In the genomic region with DNA sequence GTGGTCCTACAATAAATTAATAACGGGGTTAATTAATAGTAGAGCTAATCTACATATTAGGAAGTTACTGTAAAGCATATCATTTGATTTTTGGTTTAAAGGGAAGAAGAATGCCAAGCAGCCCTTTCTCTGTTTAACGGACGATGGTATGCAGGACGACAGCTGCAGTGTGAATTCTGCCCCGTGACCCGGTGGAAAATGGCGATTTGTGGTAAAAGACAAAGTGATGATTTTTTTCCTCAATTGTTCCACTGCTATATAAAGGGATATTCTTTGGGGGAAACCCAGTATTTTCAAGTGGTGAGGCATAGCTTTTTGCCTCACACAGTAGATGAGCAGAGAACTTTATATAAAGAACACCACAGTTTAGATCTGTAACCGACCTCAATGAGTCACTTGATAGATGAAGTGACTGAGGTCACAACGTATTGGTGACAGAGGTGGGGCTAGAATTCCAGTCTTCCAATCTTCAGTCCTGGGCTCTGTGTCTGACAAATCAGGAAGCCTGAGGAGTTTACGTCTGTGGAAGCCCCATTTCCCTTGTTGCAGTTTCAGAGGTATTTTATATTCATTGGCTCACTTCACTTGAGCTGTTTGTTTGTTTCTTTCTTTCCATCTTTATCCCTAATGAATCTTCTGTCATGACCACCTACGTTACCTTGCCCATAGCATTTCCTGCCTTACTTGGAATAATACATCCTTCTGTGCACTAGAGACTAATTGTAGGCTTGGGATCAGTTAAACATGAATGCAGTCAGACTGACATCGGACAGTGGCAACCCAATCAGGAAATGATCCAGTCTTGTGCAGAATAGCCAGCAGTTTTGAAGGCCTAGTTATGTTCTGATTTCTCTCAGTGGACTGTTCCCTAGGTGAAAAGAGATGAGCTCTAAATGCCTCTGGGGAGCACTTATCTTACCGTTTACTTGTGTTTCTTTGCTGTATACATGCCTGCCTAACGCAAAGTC, we compare ENCODE assay signal across 17 cellular contexts. TPM values are rescaled to one million over a fixed set of nuclear protein-coding genes. Genes with fewer than 3 reads are reported as not detected.
DNase-seq lines count a peak whose midpoint lies in the region; ATAC-seq, FAIRE-seq and TF ChIP-seq lines count a peak whose summit lies in the region.
"Had no signal": no experiment of that assay in that cellular context is flagged by ENCODE, and none has a peak within 500 bp of the region (broad histone marks: within the 10 kb centered on the region; RNA-seq: fewer than 3 reads in every experiment).

No MANE protein-coding gene starts in this region.

- H3K4me3 Mint-ChIP-seq in activated naive CD4-positive, alpha-beta T cell treated with anti-CD3 and anti-CD28 coated beads, Interleukin-2, amount 50 U/mL, for 24 hours = no peak overlapping the region
- no peak overlapping the region for H3K4me3 Mint-ChIP-seq in stimulated activated effector memory CD8-positive, alpha-beta T cell treated with anti-CD3 and anti-CD28 coated beads, Interleukin-12 subunit alpha, Interleukin-12 subunit beta, amount 100 ng/mL, for 72 hours
- H3K4me3 Mint-ChIP-seq: naive B cell had no signal

- peak overlapping the region; percentile 71 for H3K27ac Mint-ChIP-seq in activated naive CD4-positive, alpha-beta T cell treated with anti-CD3 and anti-CD28 coated beads, Interleukin-2, amount 50 U/mL, for 24 hours
- H3K27ac Mint-ChIP-seq in stimulated activated effector memory CD8-positive, alpha-beta T cell treated with anti-CD3 and anti-CD28 coated beads, Interleukin-12 subunit alpha, Interleukin-12 subunit beta, amount 100 ng/mL, for 72 hours = peak overlapping the region; percentile 43

- peaks cover 26% of the 10 kb centered on the region for H3K4me1 Mint-ChIP-seq in activated naive CD4-positive, alpha-beta T cell treated with anti-CD3 and anti-CD28 coated beads, Interleukin-2, amount 50 U/mL, for 24 hours
- H3K4me1 Mint-ChIP-seq in stimulated activated effector memory CD8-positive, alpha-beta T cell treated with anti-CD3 and anti-CD28 coated beads, Interleukin-12 subunit alpha, Interleukin-12 subunit beta, amount 100 ng/mL, for 72 hours = peaks cover 34% of the 10 kb centered on the region

- H3K27me3 Mint-ChIP-seq in activated naive CD4-positive, alpha-beta T cell treated with anti-CD3 and anti-CD28 coated beads, Interleukin-2, amount 50 U/mL, for 24 hours = no peaks in the 10 kb centered on the region
- H3K27me3 Mint-ChIP-seq: naive B cell had no signal

- H3K36me3 ChIP-seq in SJCRH30 = peaks cover 59% of the 10 kb centered on the region
- peaks cover 5% of the 10 kb centered on the region for H3K36me3 ChIP-seq in bronchial epithelial cell (ENCODE audit: control insufficient read depth, insufficient read depth, low read length)

- H3K27ac ChIP-seq in SJCRH30 = peak overlapping the region; percentile 99

- no peak for DNase-seq in activated naive CD4-positive, alpha-beta T cell treated with anti-CD3 and anti-CD28 coated beads, Interleukin-2, amount 50 U/mL, for 16 hours
- DNase-seq in SJCRH30 = peak; percentile 71 to 86
- DNase-seq in bronchial epithelial cell (ENCODE audit: low read depth) = no peak
- DNase-seq in stimulated activated effector memory CD8-positive, alpha-beta T cell treated with anti-CD3 and anti-CD28 coated beads, Interleukin-12 subunit alpha, Interleukin-12 subunit beta, amount 100 ng/mL, for 72 hours (ENCODE audit: low spot score in 2 of 2) = no peak
- no peak for DNase-seq in NCI-H2029 (lab: John Stamatoyannopoulos, UW)
- DNase-seq in GM12891 (ENCODE audit: insufficient read length, low spot score) = no peak
- DNase-seq in RCC 7860 (ENCODE audit: low spot score) = no peak
- DNase-seq: DMS153; foreskin melanocyte; naive B cell; NCI-H1417; NCI-H345; NK-92 treated with Interleukin-12 subunit alpha and Interleukin-12 subunit beta, amount 100 ng/mL, for 24 hours; T1000 had no signal

- no peaks in the 10 kb centered on the region for H3K27me3 ChIP-seq in SJCRH30
- no peaks in the 10 kb centered on the region for H3K27me3 ChIP-seq in bronchial epithelial cell (ENCODE audit: control insufficient read depth, insufficient read depth, low read length)

- H3K4me3 ChIP-seq in SJCRH30 = peak overlapping the region; percentile 39
- H3K4me3 ChIP-seq in bronchial epithelial cell (ENCODE audit: low read depth, low read length) = no peak overlapping the region

- H3K9me3 ChIP-seq in SJCRH30 (replicated peaks) = no peaks in the 10 kb centered on the region

- peaks cover 8% of the 10 kb centered on the region for H3K36me3 Mint-ChIP-seq in activated naive CD4-positive, alpha-beta T cell treated with anti-CD3 and anti-CD28 coated beads, Interleukin-2, amount 50 U/mL, for 24 hours
- peaks cover 92% of the 10 kb centered on the region for H3K36me3 Mint-ChIP-seq in stimulated activated effector memory CD8-positive, alpha-beta T cell treated with anti-CD3 and anti-CD28 coated beads, Interleukin-12 subunit alpha, Interleukin-12 subunit beta, amount 100 ng/mL, for 72 hours

- TF ChIP-seq CTCF in bronchial epithelial cell (IDR thresholded peaks at IDR 0.05; ENCODE audit: insufficient read depth, low read length, severe bottlenecking) = no peak

- no peak for TF ChIP-seq POLR2A in GM12891 (IDR thresholded peaks at IDR 0.05; ENCODE audit: low read depth, low read length)

- H3K4me1 ChIP-seq in SJCRH30 = peaks cover 35% of the 10 kb centered on the region

- ATAC-seq in stimulated activated effector memory CD8-positive, alpha-beta T cell treated with anti-CD3 and anti-CD28 coated beads, Interleukin-12 subunit alpha, Interleukin-12 subunit beta, amount 100 ng/mL, for 72 hours = peak; percentile 78
- ATAC-seq: Right ventricle myocardium inferior had no signal

- peak; percentile 80 for FAIRE-seq in bronchial epithelial cell (lab: Jason Lieb, UNC)
- no peak for FAIRE-seq in GM12891 (lab: Jason Lieb, UNC)
- FAIRE-seq in RCC 7860 (lab: Jason Lieb, UNC) = no peak
- FAIRE-seq: endometrium had no signal

- H3K9me3 Mint-ChIP-seq in activated naive CD4-positive, alpha-beta T cell treated with anti-CD3 and anti-CD28 coated beads, Interleukin-2, amount 50 U/mL, for 24 hours = no peaks in the 10 kb centered on the region
- no peaks in the 10 kb centered on the region for H3K9me3 Mint-ChIP-seq in stimulated activated effector memory CD8-positive, alpha-beta T cell treated with anti-CD3 and anti-CD28 coated beads, Interleukin-12 subunit alpha, Interleukin-12 subunit beta, amount 100 ng/mL, for 72 hours
- H3K9me3 Mint-ChIP-seq: naive B cell had no signal

TF ChIP-seq in GM12891, 5 proteins besides CTCF, POLR2A, EP300 and RAD21:
- TF ChIP-seq POU2F2 (IDR thresholded peaks at IDR 0.05; ENCODE audit: low read depth, low read length) = no peak
- TF ChIP-seq SPI1 (IDR thresholded peaks at IDR 0.05; ENCODE audit: low read depth, low read length) = no peak
- no peak for TF ChIP-seq PAX5 (IDR thresholded peaks at IDR 0.05; ENCODE audit: insufficient read depth, low read length, severe bottlenecking)
- TF ChIP-seq TAF1 (IDR thresholded peaks at IDR 0.05; ENCODE audit: low read depth, low read length) = no peak
- no peak for TF ChIP-seq POLR2AphosphoS5 (IDR thresholded peaks at IDR 0.05; ENCODE audit: low read depth, low read length)
TF ChIP-seq in GM12891: peak in this region for 0.

RNA-seq across cellular contexts. Expression of gene ZRSR2, which starts 30.1 kb away (rescaled TPM):
- 7.3 and 10.6 TPM in 2 replicates for total RNA-seq in SJCRH30 (2014; rRNA removed; shearing (Covaris generic))
- total RNA-seq in bronchial epithelial cell = 4.2 and 7.2 TPM in 2 replicates
- 13.3 TPM for polyA plus RNA-seq in GM12891 (2012; ENCODE audit: low read depth, missing spikeins)

RNA-seq across cellular contexts. Expression of gene AP1S2, which starts 34.2 kb away (rescaled TPM):
- 205 and 230 TPM in 2 replicates for total RNA-seq in SJCRH30 (2014; rRNA removed; shearing (Covaris generic))
- 12.8 and 16.3 TPM in 2 replicates for total RNA-seq in bronchial epithelial cell
- 35.3 TPM for polyA plus RNA-seq in GM12891 (2012; ENCODE audit: low read depth, missing spikeins)

Comparison
In these comparisons a context has a peak if more than half of its experiments do, and no peak if none do; other contexts are left out.
1. DNase-seq: peak in SJCRH30 (2 of 2); none in activated naive CD4-positive, alpha-beta T cell treated with anti-CD3 and anti-CD28 coated beads, Interleukin-2, amount 50 U/mL, for 16 hours (single experiment), bronchial epithelial cell (single experiment), stimulated activated effector memory CD8-positive, alpha-beta T cell treated with anti-CD3 and anti-CD28 coated beads, Interleukin-12 subunit alpha, Interleukin-12 subunit beta, amount 100 ng/mL, for 72 hours (0 of 2), NCI-H2029 (single experiment), GM12891 (single experiment) and RCC 7860 (single experiment).
2. RNA of gene AP1S2, which starts 34.2 kb away (total RNA-seq): 205 to 230 TPM in SJCRH30; 12.8 to 16.3 TPM in bronchial epithelial cell; every median in the first group is over 10 times any median in the second.